ENCODE assay signal across 13 cellular contexts in genomic region chr16:20554689-20555088, GRCh38. TPM values are rescaled to one million over a fixed set of nuclear protein-coding genes. Genes with fewer than 3 reads are reported as not detected.
A peak's percentile ranks its signal among the peaks of the same experiment; 100 is the strongest.
DNase-seq lines count a peak whose midpoint lies in the region; ATAC-seq, FAIRE-seq and TF ChIP-seq lines count a peak whose summit lies in the region.
"Not testable (repeated sequence)": the region's sequence is repeated elsewhere in the genome, so short reads cannot be mapped to it uniquely, and the experiment has no call there.
"Had no signal": no experiment of that assay in that cellular context is flagged by ENCODE, and none has a peak within 500 bp of the region (broad histone marks: within the 10 kb centered on the region; RNA-seq: fewer than 3 reads in every experiment).

No MANE protein-coding gene starts in this region.

- H3K27ac Mint-ChIP-seq in activated T-cell treated with anti-CD3 and anti-CD28 coated beads, Interleukin-2, amount 50 U/mL, for 24 hours, result peak overlapping the region; percentile 79
- not testable (repeated sequence) for H3K27ac Mint-ChIP-seq in activated T-cell treated with anti-CD3 and anti-CD28 coated beads, Interleukin-2, amount 50 U/mL, for 72 hours; stimulated activated effector memory CD8-positive, alpha-beta T cell treated with anti-CD3 and anti-CD28 coated beads, Interleukin-12 subunit alpha, Interleukin-12 subunit beta, amount 100 ng/mL, for 72 hours

- not testable (repeated sequence) for H3K36me3 ChIP-seq in bronchial epithelial cell (ENCODE audit: control insufficient read depth, insufficient read depth, low read length)

- peak; percentile 4 for DNase-seq in activated CD4-positive, alpha-beta T cell treated with anti-CD3 and anti-CD28 coated beads for 48 hours
- DNase-seq in activated T-cell treated with anti-CD3 and anti-CD28 coated beads, Interleukin-2, amount 50 U/mL, for 24 hours; bronchial epithelial cell (ENCODE audit: low read depth); stimulated activated effector memory CD8-positive, alpha-beta T cell treated with anti-CD3 and anti-CD28 coated beads, Interleukin-12 subunit alpha, Interleukin-12 subunit beta, amount 100 ng/mL, for 72 hours (ENCODE audit: low spot score in 2 of 2): not testable (repeated sequence)
- peak; percentile 2 to 41 for DNase-seq in activated T-cell treated with anti-CD3 and anti-CD28 coated beads, Interleukin-2, amount 50 U/mL, for 72 hours
- DNase-seq in stimulated activated CD4-positive, alpha-beta T cell treated with anti-CD3 and anti-CD28 coated beads, Interleukin-15, amount 100 ng/mL, for 24 hours, result peak; percentile 6

- H3K36me3 Mint-ChIP-seq in activated T-cell treated with anti-CD3 and anti-CD28 coated beads, Interleukin-2, amount 50 U/mL, for 24 hours (ENCODE audit: low read depth); activated T-cell treated with anti-CD3 and anti-CD28 coated beads, Interleukin-2, amount 50 U/mL, for 72 hours (ENCODE audit: insufficient read depth in 2 of 2); stimulated activated effector memory CD8-positive, alpha-beta T cell treated with anti-CD3 and anti-CD28 coated beads, Interleukin-12 subunit alpha, Interleukin-12 subunit beta, amount 100 ng/mL, for 72 hours: not testable (repeated sequence)

- peak; percentile 64 for FAIRE-seq in bronchial epithelial cell (lab: Jason Lieb, UNC)

- not testable (repeated sequence) for H3K27me3 ChIP-seq in bronchial epithelial cell (ENCODE audit: control insufficient read depth, insufficient read depth, low read length)

- peak; percentile 81 to 92 for ATAC-seq in activated T-cell treated with anti-CD3 and anti-CD28 coated beads, Interleukin-2, amount 50 U/mL, for 72 hours (replicated peaks in 1 of 2)
- ATAC-seq in stimulated activated effector memory CD8-positive, alpha-beta T cell treated with anti-CD3 and anti-CD28 coated beads, Interleukin-12 subunit alpha, Interleukin-12 subunit beta, amount 100 ng/mL, for 72 hours, result peak; percentile 26

- H3K27me3 Mint-ChIP-seq in activated T-cell treated with anti-CD3 and anti-CD28 coated beads, Interleukin-2, amount 50 U/mL, for 24 hours, result peaks cover 14% of the 10 kb centered on the region
- not testable (repeated sequence) for H3K27me3 Mint-ChIP-seq in activated T-cell treated with anti-CD3 and anti-CD28 coated beads, Interleukin-2, amount 50 U/mL, for 72 hours (ENCODE audit: low read depth)

- peaks cover 18% of the 10 kb centered on the region for H3K4me1 Mint-ChIP-seq in activated T-cell treated with anti-CD3 and anti-CD28 coated beads, Interleukin-2, amount 50 U/mL, for 24 hours (ENCODE audit: low read depth)
- H3K4me1 Mint-ChIP-seq in activated T-cell treated with anti-CD3 and anti-CD28 coated beads, Interleukin-2, amount 50 U/mL, for 72 hours (ENCODE audit: low read depth), result peaks cover 21% of the 10 kb centered on the region
- not testable (repeated sequence) for H3K4me1 Mint-ChIP-seq in stimulated activated effector memory CD8-positive, alpha-beta T cell treated with anti-CD3 and anti-CD28 coated beads, Interleukin-12 subunit alpha, Interleukin-12 subunit beta, amount 100 ng/mL, for 72 hours

- TF ChIP-seq CTCF in bronchial epithelial cell (IDR thresholded peaks at IDR 0.05; ENCODE audit: insufficient read depth, low read length, severe bottlenecking), result not testable (repeated sequence)

- H3K4me3 Mint-ChIP-seq in activated T-cell treated with anti-CD3 and anti-CD28 coated beads, Interleukin-2, amount 50 U/mL, for 24 hours; activated T-cell treated with anti-CD3 and anti-CD28 coated beads, Interleukin-2, amount 50 U/mL, for 72 hours; stimulated activated effector memory CD8-positive, alpha-beta T cell treated with anti-CD3 and anti-CD28 coated beads, Interleukin-12 subunit alpha, Interleukin-12 subunit beta, amount 100 ng/mL, for 72 hours: not testable (repeated sequence)

- H3K9me3 Mint-ChIP-seq in activated T-cell treated with anti-CD3 and anti-CD28 coated beads, Interleukin-2, amount 50 U/mL, for 24 hours; activated T-cell treated with anti-CD3 and anti-CD28 coated beads, Interleukin-2, amount 50 U/mL, for 72 hours; stimulated activated effector memory CD8-positive, alpha-beta T cell treated with anti-CD3 and anti-CD28 coated beads, Interleukin-12 subunit alpha, Interleukin-12 subunit beta, amount 100 ng/mL, for 72 hours: not testable (repeated sequence)

- H3K4me3 ChIP-seq in bronchial epithelial cell (ENCODE audit: low read depth, low read length), result not testable (repeated sequence)

RNA-seq across cellular contexts. Expression of gene ACSM2B, which starts 21.5 kb away (rescaled TPM):
- total RNA-seq in activated T-cell treated with anti-CD3 and anti-CD28 coated beads, Interleukin-2, amount 50 U/mL, for 72 hours, result under 1 TPM in 1 of 2 donors, not detected in 1; 0.10 TPM
- not detected in 2 replicates for total RNA-seq in bronchial epithelial cell
- total RNA-seq: A673; CD4-positive, alpha-beta memory T cell; CD4-positive, CD25-positive, alpha-beta regulatory T cell; CD8-positive, alpha-beta memory T cell; Daoy; G401; GM12878 had no signal
